Comparison of ENCODE assay signal across 8 cellular contexts in the genomic region with DNA sequence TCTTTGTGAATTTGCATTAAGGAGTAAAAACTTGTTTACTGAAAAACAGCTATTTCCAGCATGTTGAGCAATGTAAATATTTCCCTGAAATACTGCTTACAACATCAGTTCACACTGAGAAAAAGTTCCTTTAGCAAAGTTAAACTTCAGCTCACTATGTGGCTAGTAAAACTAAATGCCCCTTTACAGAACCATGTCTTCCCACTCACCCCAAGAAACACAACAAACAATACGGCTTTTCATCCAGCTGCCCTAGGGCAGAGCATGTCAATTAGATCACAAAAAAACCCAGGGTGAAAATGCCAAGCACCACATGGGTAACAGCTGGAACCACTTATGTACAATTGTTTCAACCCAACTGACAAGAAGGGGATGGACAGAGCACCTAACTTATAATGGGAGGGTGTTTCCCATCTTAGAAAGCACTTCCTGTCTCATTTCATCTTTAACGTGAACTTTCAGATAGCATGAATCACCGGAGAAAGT. TPM values are rescaled to one million over a fixed set of nuclear protein-coding genes. Genes with fewer than 3 reads are reported as not detected.
DNase-seq lines count a peak whose midpoint lies in the region; ATAC-seq and TF ChIP-seq lines count a peak whose summit lies in the region.

No MANE protein-coding gene starts in this region.

- CTCF ChIA-PET in naive thymus-derived CD4-positive, alpha-beta T cell (lab: Charles Lee), result interaction anchor here (0.5 kb wide), 1 partner anchor 18 kb away, joined by 3 read pairs; no protein-coding TSS in a partner anchor

- peaks cover 0 to 6% (median 0%) of the 10 kb centered on the region in 5 donors for H3K36me3 Mint-ChIP-seq in naive thymus-derived CD4-positive, alpha-beta T cell

- peak overlapping the region; percentile 54 for H3K4me2 ChIP-seq in hepatocyte

- peaks cover 90% of the 10 kb centered on the region for H3K79me2 ChIP-seq in hepatocyte

- no peaks in the 10 kb centered on the region for H3K36me3 ChIP-seq in hepatocyte (replicated peaks; ENCODE audit: insufficient read depth, low read depth)
- no peaks in the 10 kb centered on the region for H3K36me3 ChIP-seq in naive thymus-derived CD4-positive, alpha-beta T cell (ENCODE audit: control insufficient read depth in 2 of 3, insufficient read depth in 3 of 3, low read length in 3 of 3)

- H3K27ac Mint-ChIP-seq in naive thymus-derived CD4-positive, alpha-beta T cell, result no peak overlapping the region

- POLR2A ChIA-PET in naive thymus-derived CD4-positive, alpha-beta T cell (lab: Charles Lee), result no interaction called here

- H3K4me1 Mint-ChIP-seq in naive thymus-derived CD4-positive, alpha-beta T cell, result peaks cover 0 to 12% (median 0%) of the 10 kb centered on the region in 7 donors

- peak; percentile 72 for ATAC-seq in GM21367 (IDR thresholded peaks at IDR 0.05; ENCODE audit: unreplicated experiment)
- ATAC-seq in HG03571 (IDR thresholded peaks at IDR 0.05; ENCODE audit: unreplicated experiment), result peak; percentile 91
- ATAC-seq in naive thymus-derived CD4-positive, alpha-beta T cell, result no peak

- TF ChIP-seq CTCF in hepatocyte (IDR thresholded peaks at IDR 0.05; ENCODE audit: poor library complexity), result no peak

- H3K4me1 ChIP-seq in hepatocyte (ENCODE audit: insufficient read depth), result peaks cover 6% of the 10 kb centered on the region
- H3K4me1 ChIP-seq in naive thymus-derived CD4-positive, alpha-beta T cell (ENCODE audit: control insufficient read depth in 2 of 2, insufficient read depth in 2 of 2, low read length in 2 of 2), result no peaks in the 10 kb centered on the region

- peaks cover 23 to 51% (median 27%) of the 10 kb centered on the region in 5 donors for H3K27me3 Mint-ChIP-seq in naive thymus-derived CD4-positive, alpha-beta T cell

- peak overlapping the region; percentile 60 for H3K27ac ChIP-seq in hepatocyte
- H3K27ac ChIP-seq in naive thymus-derived CD4-positive, alpha-beta T cell (ENCODE audit: low read depth, low read length), result no peak overlapping the region

- no peak overlapping the region for H3K4me3 ChIP-seq in hepatocyte
- H3K4me3 ChIP-seq in naive thymus-derived CD4-positive, alpha-beta T cell (ENCODE audit: low read length), result no peak overlapping the region

- intact Hi-C loops in naive thymus-derived CD4-positive, alpha-beta T cell (cut with micrococcal nuclease), result no loop called here

- peak; percentile 64 for DNase-seq in Daoy (ENCODE audit: low read depth)
- DNase-seq in hepatocyte (ENCODE audit: low spot score), result peak; percentile 13
- DNase-seq in KG1 (lab: John Stamatoyannopoulos, UW), result no peak
- no peak for DNase-seq in SHP77 (lab: John Stamatoyannopoulos, UW)
- DNase-seq in naive thymus-derived CD4-positive, alpha-beta T cell, result no peak
- no peak for DNase-seq in activated T-cell treated with anti-CD3 and anti-CD28 coated beads for 4 hours

- no peaks in the 10 kb centered on the region for H3K9me3 ChIP-seq in hepatocyte (ENCODE audit: low read depth)
- no peaks in the 10 kb centered on the region for H3K9me3 ChIP-seq in naive thymus-derived CD4-positive, alpha-beta T cell (ENCODE audit: control insufficient read depth in 2 of 3, low read length in 3 of 3)

- no peaks in the 10 kb centered on the region for H3K9me2 ChIP-seq in hepatocyte (replicated peaks; ENCODE audit: insufficient read depth)

- no peaks in the 10 kb centered on the region for H3K27me3 ChIP-seq in hepatocyte
- peaks cover 0 to 3% of the 10 kb centered on the region in 2 donors for H3K27me3 ChIP-seq in naive thymus-derived CD4-positive, alpha-beta T cell (ENCODE audit: control insufficient read depth in 2 of 2, insufficient read depth in 2 of 2, low read length in 2 of 2)

- H3K9me3 Mint-ChIP-seq in naive thymus-derived CD4-positive, alpha-beta T cell, result peaks cover 0 to 5% (median 0%) of the 10 kb centered on the region in 11 donors

- no peak overlapping the region for H3K4me3 Mint-ChIP-seq in naive thymus-derived CD4-positive, alpha-beta T cell

- 41% methylated on average over 3 of the region's 3 CpGs for whole genome bisulfite sequencing in hepatocyte (ENCODE audit: low lambda C conversion rate, missing lambda C conversion rate)

- H2AFZ ChIP-seq in hepatocyte, result no peak overlapping the region

- H4K20me1 ChIP-seq in hepatocyte (ENCODE audit: insufficient read depth, poor library complexity, severe bottlenecking), result peaks cover 3% of the 10 kb centered on the region

RNA-seq across cellular contexts. Expression of gene NID1, which starts 6.7 kb away (rescaled TPM):
- total RNA-seq in Daoy (2014; rRNA removed; shearing (Covaris generic)), result 5.8 and 7.6 TPM in 2 replicates
- total RNA-seq in hepatocyte, result 57.3 and 72.8 TPM in 2 replicates
- polyA plus RNA-seq in hepatocyte, result 53.8 and 58.8 TPM in 2 replicates
- total RNA-seq in naive thymus-derived CD4-positive, alpha-beta T cell, result 1 to 10 TPM in 1 of 5 experiments, under 1 TPM in 4; 0.11 to 6.2 (median 0.22) TPM
- polyA plus RNA-seq in naive thymus-derived CD4-positive, alpha-beta T cell, result not detected

Comparison
In these comparisons a context has a peak if more than half of its experiments do, and no peak if none do; other contexts are left out.
1. DNase-seq: peak in Daoy (single experiment) and hepatocyte (single experiment); none in KG1 (single experiment), SHP77 (0 of 2), naive thymus-derived CD4-positive, alpha-beta T cell (0 of 9) and activated T-cell treated with anti-CD3 and anti-CD28 coated beads for 4 hours (single experiment).